2 cellular contexts compared by ENCODE assay signal in the genomic region with DNA sequence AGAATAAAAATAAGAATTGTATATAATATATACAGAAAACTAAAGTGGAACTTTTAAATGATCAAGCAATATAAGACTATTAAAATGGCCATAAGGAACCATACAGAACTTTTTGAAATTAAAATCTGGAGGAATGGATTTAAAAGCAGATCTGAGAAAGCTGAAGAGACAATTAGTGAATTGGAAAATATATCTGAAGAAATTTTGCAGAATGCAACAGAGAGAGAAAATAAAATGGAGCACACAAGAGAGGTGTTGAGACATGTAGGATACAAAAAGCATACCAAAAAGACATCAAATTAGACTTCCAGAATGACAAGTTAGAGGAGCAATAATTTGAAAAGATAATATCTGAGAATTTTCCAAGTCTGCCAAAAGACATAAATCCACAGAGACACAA.
TF ChIP-seq lines count a peak whose summit lies in the region.

No MANE protein-coding gene starts in this region.

TF ChIP-seq in SK-N-SH treated with all-trans-retinoic acid at 6 μM for 48 hours, 23 proteins besides CTCF, POLR2A, EP300 and RAD21:
- TF ChIP-seq POU6F1 (CRISPR knock-in tag; IDR thresholded peaks at IDR 0.05; ENCODE audit: borderline replicate concordance, low read depth), result no peak
- TF ChIP-seq ESRRG (CRISPR knock-in tag; IDR thresholded peaks at IDR 0.05), result no peak
- peak; percentile 100 for TF ChIP-seq ZFP30 (CRISPR knock-in tag; IDR thresholded peaks at IDR 0.05)
- TF ChIP-seq TOX (CRISPR knock-in tag; IDR thresholded peaks at IDR 0.05; ENCODE audit: borderline replicate concordance), result 0 out of 2 replicates have a peak, but pooled peaks have one; percentile 9
- TF ChIP-seq ZFP3 (CRISPR knock-in tag; IDR thresholded peaks at IDR 0.05), result no peak
- no peak for TF ChIP-seq ZNF70 (CRISPR knock-in tag; IDR thresholded peaks at IDR 0.05)
TF ChIP-seq in SK-N-SH treated with all-trans-retinoic acid at 6 μM for 48 hours: peak in this region for 2.

TF ChIP-seq in HEK293, 187 proteins besides CTCF, POLR2A, EP300 and RAD21 (continued from another document):
- TF ChIP-seq SETDB1 (IDR thresholded peaks at IDR 0.05; ENCODE audit: insufficient read length, low read length) (peak; percentile 35), ZNF324 (tag by site-specific recombination; IDR thresholded peaks at IDR 0.05) (no peak), ZNF155 (tag by site-specific recombination; IDR thresholded peaks at IDR 0.05) (no peak), ZNF138 (tag by site-specific recombination; IDR thresholded peaks at IDR 0.05; ENCODE audit: borderline replicate concordance) (no peak), ZNF791 (tag by site-specific recombination; IDR thresholded peaks at IDR 0.05) (no peak), ZNF513 (tag by site-specific recombination; IDR thresholded peaks at IDR 0.05) (no peak)
